ENCODE assay signal across 8 cellular contexts in genomic region chr5:61408476-61409168, GRCh38.
DNase-seq lines count a peak whose midpoint lies in the region; ATAC-seq, FAIRE-seq and TF ChIP-seq lines count a peak whose summit lies in the region.

No MANE protein-coding gene starts in this region.

- H3K4me3 ChIP-seq in BE2C (ENCODE audit: low read depth, low read length) = peak overlapping the region; percentile 44

- H3K4me3 Mint-ChIP-seq in activated CD4-positive, alpha-beta T cell treated with anti-CD3 and anti-CD28 coated beads for 36 hours = peak overlapping the region; percentile 59
- H3K4me3 Mint-ChIP-seq in chondrocyte (ENCODE audit: unreplicated experiment) = peak overlapping the region; percentile 72

- ATAC-seq in GM19372 (IDR thresholded peaks at IDR 0.05; ENCODE audit: low read depth, unreplicated experiment) = peak; percentile 99
- peak; percentile 99 for ATAC-seq in HG03460 (IDR thresholded peaks at IDR 0.05; ENCODE audit: unreplicated experiment)
- ATAC-seq in activated CD4-positive, alpha-beta T cell treated with anti-CD3 and anti-CD28 coated beads for 36 hours = peak; percentile 99

- H3K36me3 Mint-ChIP-seq in activated CD4-positive, alpha-beta T cell treated with anti-CD3 and anti-CD28 coated beads for 36 hours (ENCODE audit: low read depth) = no peaks in the 10 kb centered on the region
- H3K36me3 Mint-ChIP-seq in chondrocyte (ENCODE audit: low read depth) = no peaks in the 10 kb centered on the region

- peak overlapping the region; percentile 51 for H3K27ac Mint-ChIP-seq in activated CD4-positive, alpha-beta T cell treated with anti-CD3 and anti-CD28 coated beads for 36 hours
- H3K27ac Mint-ChIP-seq in chondrocyte (ENCODE audit: unreplicated experiment) = peak overlapping the region; percentile 88

- no peaks in the 10 kb centered on the region for H3K9me3 ChIP-seq in BE2C

- DNase-seq in BE2C (peak; percentile 98), NCI-H524 (lab: John Stamatoyannopoulos, UW) (peak; percentile 86 to 89), chondrocyte (ENCODE audit: low spot score) (peak; percentile 98)
- DNase-seq in activated CD4-positive, alpha-beta T cell treated with anti-CD3 and anti-CD28 coated beads for 36 hours = peak; percentile 99
- DNase-seq in stimulated activated CD4-positive, alpha-beta T cell treated with anti-CD3 and anti-CD28 coated beads, Interleukin-12 subunit alpha, Interleukin-12 subunit beta, amount 100 ng/mL, for 4 hours = peak; percentile 98

- intact Hi-C loops in activated CD4-positive, alpha-beta T cell treated with anti-CD3 and anti-CD28 coated beads for 36 hours (cut with DNase I, micrococcal nuclease) = loop anchor here (1.0 to 10.0 kb wide), 12 partner anchors 77 to 1006 kb away; partner anchors contain the start of genes SMIM15 (in 2 of the 2), DEPDC1B (in 1 of the 2), ERCC8 (in 1 of the 2) and IPO11 (in 1 of the 2)

- H3K27me3 ChIP-seq in BE2C = no peaks in the 10 kb centered on the region

- POLR2A ChIA-PET in activated CD4-positive, alpha-beta T cell treated with anti-CD3 and anti-CD28 coated beads for 36 hours (lab: Charles Lee) = interaction anchor here (1.0 kb wide), 1 partner anchor 77 kb away, joined by 7 read pairs; the partner anchor contains the start of gene ZSWIM6

- no peak for TF ChIP-seq CTCF in BE2C (IDR thresholded peaks at IDR 0.05; ENCODE audit: low read depth, low read length)
- no peak for TF ChIP-seq CTCF in chondrocyte (IDR thresholded peaks at IDR 0.05)

- peak; percentile 96 for FAIRE-seq in islet of Langerhans (lab: Jason Lieb, UNC)

- no peaks in the 10 kb centered on the region for H3K9me3 Mint-ChIP-seq in activated CD4-positive, alpha-beta T cell treated with anti-CD3 and anti-CD28 coated beads for 36 hours (ENCODE audit: low read depth)
- no peaks in the 10 kb centered on the region for H3K9me3 Mint-ChIP-seq in chondrocyte (ENCODE audit: low read depth)

- no peaks in the 10 kb centered on the region for H3K36me3 ChIP-seq in BE2C

- H3K4me1 ChIP-seq in BE2C = peaks cover 4% of the 10 kb centered on the region; the same call in 1 of the 2 replicates

- CTCF ChIA-PET in activated CD4-positive, alpha-beta T cell treated with anti-CD3 and anti-CD28 coated beads for 36 hours (lab: Charles Lee) = interaction anchor here (0.7 to 1.6 kb wide), 4 partner anchors 16 to 207 kb away, joined by 3 to 4 read pairs (median 4); no protein-coding TSS in a partner anchor

- H3K27me3 Mint-ChIP-seq in activated CD4-positive, alpha-beta T cell treated with anti-CD3 and anti-CD28 coated beads for 36 hours = no peaks in the 10 kb centered on the region
- no peaks in the 10 kb centered on the region for H3K27me3 Mint-ChIP-seq in chondrocyte (ENCODE audit: low read depth)

- peaks cover 31% of the 10 kb centered on the region for H3K4me1 Mint-ChIP-seq in activated CD4-positive, alpha-beta T cell treated with anti-CD3 and anti-CD28 coated beads for 36 hours
- peaks cover 62% of the 10 kb centered on the region for H3K4me1 Mint-ChIP-seq in chondrocyte (ENCODE audit: low read depth)

Comparison
In these comparisons a context has a peak if more than half of its experiments do, and no peak if none do; other contexts are left out.
1. Peak in every context shown above with its lines: DNase-seq, ATAC-seq and H3K4me3 ChIP-seq.